8 cellular contexts compared by ENCODE assay signal in genomic region chr21:39182016-39182415, GRCh38. TPM values are rescaled to one million over a fixed set of nuclear protein-coding genes. Genes with fewer than 3 reads are reported as not detected.
DNase-seq lines count a peak whose midpoint lies in the region; ATAC-seq and TF ChIP-seq lines count a peak whose summit lies in the region.

No MANE protein-coding gene starts in this region.

- peaks cover 41% of the 10 kb centered on the region for H3K4me1 Mint-ChIP-seq in activated CD8-positive, alpha-beta memory T cell treated with anti-CD3 and anti-CD28 coated beads, Interleukin-2, amount 10 ng/mL, durations not matched to agents 7 days and 5 days
- H3K4me1 Mint-ChIP-seq in activated CD8-positive, alpha-beta T cell treated with anti-CD3 and anti-CD28 coated beads, Interleukin-2, amount 10 ng/mL, durations not matched to agents 7 days and 5 days (ENCODE audit: low read depth): peaks cover 37% of the 10 kb centered on the region

- H3K4me3 ChIP-seq in iPS-20b (ENCODE audit: low read length): peak overlapping the region; percentile 90
- peak overlapping the region; percentile 73 to 93 for H3K4me3 ChIP-seq in testis

- TF ChIP-seq CTCF in testis (IDR thresholded peaks at IDR 0.05): no peak

- H3K4me1 ChIP-seq in iPS-20b (ENCODE audit: insufficient read depth, low read length) (peaks cover 3% of the 10 kb centered on the region; the same call in 1 of the 2 replicates), testis (peaks cover 5% of the 10 kb centered on the region)

- H3K9ac ChIP-seq in iPS-20b (ENCODE audit: low read depth, low read length): peak overlapping the region; percentile 87; the same call in 1 of the 2 replicates

- peaks cover 26% of the 10 kb centered on the region for H3K36me3 Mint-ChIP-seq in activated CD8-positive, alpha-beta memory T cell treated with anti-CD3 and anti-CD28 coated beads, Interleukin-2, amount 10 ng/mL, durations not matched to agents 7 days and 5 days
- H3K36me3 Mint-ChIP-seq in activated CD8-positive, alpha-beta T cell treated with anti-CD3 and anti-CD28 coated beads, Interleukin-2, amount 10 ng/mL, durations not matched to agents 7 days and 5 days (ENCODE audit: low read depth): peaks cover 34% of the 10 kb centered on the region

- POLR2A ChIA-PET in activated CD8-positive, alpha-beta T cell treated with anti-CD3 and anti-CD28 coated beads, Interleukin-2, amount 10 ng/mL, durations not matched to agents 7 days and 5 days (lab: Charles Lee): interaction anchor here (1.1 to 1.8 kb wide), 2 partner anchors 9 kb away, joined by 3 to 8 read pairs; no protein-coding TSS in a partner anchor

- no peak for DNase-seq in activated CD8-positive, alpha-beta memory T cell treated with anti-CD3 and anti-CD28 coated beads, Interleukin-2, amount 10 ng/mL, durations not matched to agents 7 days and 5 days
- DNase-seq in activated CD8-positive, alpha-beta memory T cell treated with anti-CD3 and anti-CD28 coated beads for 24 hours: no peak
- DNase-seq in activated CD8-positive, alpha-beta T cell treated with anti-CD3 and anti-CD28 coated beads, Interleukin-2, amount 10 ng/mL, durations not matched to agents 7 days and 5 days: no peak
- DNase-seq in testis: no peak
- no peak for DNase-seq in cerebellar nuclear complex (lab: John Stamatoyannopoulos, UW)
- DNase-seq in 8988T: no peak

- H3K27me3 ChIP-seq in iPS-20b (ENCODE audit: insufficient read depth, low read length) (peaks cover 4% of the 10 kb centered on the region; the same call in 1 of the 2 replicates), testis (no peaks in the 10 kb centered on the region)

- intact Hi-C loops in testis (cut with DNase I; ENCODE audit: low total_unique reads): loop anchor here (10.0 kb wide), 1 partner anchor 203 kb away; a partner anchor contains a TSS

- peak overlapping the region; percentile 99 for H3K4me3 Mint-ChIP-seq in activated CD8-positive, alpha-beta memory T cell treated with anti-CD3 and anti-CD28 coated beads, Interleukin-2, amount 10 ng/mL, durations not matched to agents 7 days and 5 days
- H3K4me3 Mint-ChIP-seq in activated CD8-positive, alpha-beta T cell treated with anti-CD3 and anti-CD28 coated beads, Interleukin-2, amount 10 ng/mL, durations not matched to agents 7 days and 5 days: peak overlapping the region; percentile 97

- H3K27me3 Mint-ChIP-seq in activated CD8-positive, alpha-beta memory T cell treated with anti-CD3 and anti-CD28 coated beads, Interleukin-2, amount 10 ng/mL, durations not matched to agents 7 days and 5 days: no peaks in the 10 kb centered on the region
- H3K27me3 Mint-ChIP-seq in activated CD8-positive, alpha-beta T cell treated with anti-CD3 and anti-CD28 coated beads, Interleukin-2, amount 10 ng/mL, durations not matched to agents 7 days and 5 days (ENCODE audit: low read depth): no peaks in the 10 kb centered on the region

- H3K9me3 ChIP-seq in iPS-20b (ENCODE audit: insufficient read depth, low read depth, low read length) (no peaks in the 10 kb centered on the region), testis (no peaks in the 10 kb centered on the region)

- CTCF ChIA-PET in activated CD8-positive, alpha-beta memory T cell treated with anti-CD3 and anti-CD28 coated beads, Interleukin-2, amount 10 ng/mL, durations not matched to agents 7 days and 5 days (lab: Charles Lee): interaction anchor here (1.6 kb wide), 1 partner anchor 260 kb away, joined by 4 read pairs; no protein-coding TSS in a partner anchor
- CTCF ChIA-PET in activated CD8-positive, alpha-beta T cell treated with anti-CD3 and anti-CD28 coated beads, Interleukin-2, amount 10 ng/mL, durations not matched to agents 7 days and 5 days (lab: Charles Lee): no interaction called here

- H3K9me3 Mint-ChIP-seq in activated CD8-positive, alpha-beta memory T cell treated with anti-CD3 and anti-CD28 coated beads, Interleukin-2, amount 10 ng/mL, durations not matched to agents 7 days and 5 days (ENCODE audit: low read depth): no peaks in the 10 kb centered on the region
- no peaks in the 10 kb centered on the region for H3K9me3 Mint-ChIP-seq in activated CD8-positive, alpha-beta T cell treated with anti-CD3 and anti-CD28 coated beads, Interleukin-2, amount 10 ng/mL, durations not matched to agents 7 days and 5 days (ENCODE audit: insufficient read depth)

- ATAC-seq in activated CD8-positive, alpha-beta memory T cell treated with anti-CD3 and anti-CD28 coated beads, Interleukin-2, amount 10 ng/mL, durations not matched to agents 7 days and 5 days: no peak
- ATAC-seq in activated CD8-positive, alpha-beta T cell treated with anti-CD3 and anti-CD28 coated beads, Interleukin-2, amount 10 ng/mL, durations not matched to agents 7 days and 5 days: no peak
- ATAC-seq in GM18858 (IDR thresholded peaks at IDR 0.05; ENCODE audit: unreplicated experiment): no peak

- H3K36me3 ChIP-seq in iPS-20b (ENCODE audit: insufficient read depth, low read depth, low read length): peaks cover 41% of the 10 kb centered on the region
- no peaks in the 10 kb centered on the region for H3K36me3 ChIP-seq in testis (ENCODE audit: low read depth, missing control alignments)

- WGBS in testis, 2 donors: 32 to 40% methylated on average over 8 of the region's 8 CpGs

- H3K27ac ChIP-seq in iPS-20b (ENCODE audit: low read length) (no peak overlapping the region), testis (no peak overlapping the region)

- no peak for TF ChIP-seq POLR2A in testis (IDR thresholded peaks at IDR 0.05)

- peak overlapping the region; percentile 98 for H3K27ac Mint-ChIP-seq in activated CD8-positive, alpha-beta memory T cell treated with anti-CD3 and anti-CD28 coated beads, Interleukin-2, amount 10 ng/mL, durations not matched to agents 7 days and 5 days
- H3K27ac Mint-ChIP-seq in activated CD8-positive, alpha-beta T cell treated with anti-CD3 and anti-CD28 coated beads, Interleukin-2, amount 10 ng/mL, durations not matched to agents 7 days and 5 days: peak overlapping the region; percentile 98

RNA-seq across cellular contexts. Expression of gene PSMG1, which starts 1.2 kb away (rescaled TPM):
- 10 to 100 TPM; 62.9 to 88.1 TPM for total RNA-seq in activated CD8-positive, alpha-beta memory T cell treated with anti-CD3 and anti-CD28 coated beads, Interleukin-2, amount 10 ng/mL, durations not matched to agents 7 days and 5 days
- 10 to 100 TPM; 69.0 to 74.5 TPM for total RNA-seq in activated CD8-positive, alpha-beta T cell treated with anti-CD3 and anti-CD28 coated beads, Interleukin-2, amount 10 ng/mL, durations not matched to agents 7 days and 5 days
- total RNA-seq in testis: 100 to 1,000 TPM in 1 of 2 donors, 10 to 100 TPM in 1; 95.4 to 113 TPM
- 463 TPM for polyA plus RNA-seq in testis (ENCODE audit: insufficient read depth, low read depth, low replicate concordance)
